23 cellular contexts compared by ENCODE assay signal in the genomic region with DNA sequence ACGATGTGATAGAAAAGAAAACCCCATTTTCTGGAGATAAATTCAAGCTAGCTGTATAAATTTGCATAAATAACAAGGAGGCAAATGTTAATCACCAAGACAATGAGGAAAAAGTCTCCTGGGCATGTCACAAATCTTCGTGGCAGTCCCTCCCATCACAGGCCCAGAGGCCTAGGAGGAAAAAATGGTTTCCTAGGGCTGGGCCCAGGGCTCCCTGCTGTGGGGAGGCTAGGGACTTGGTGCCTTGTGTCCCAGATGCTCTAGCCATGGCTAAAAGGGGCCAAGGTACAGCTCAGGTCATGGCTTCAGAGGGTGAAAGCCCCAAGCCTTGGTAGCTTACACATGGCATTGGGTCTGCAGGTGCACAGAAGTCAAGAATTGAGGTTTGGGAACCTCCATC.
"Had no signal": no experiment of that assay in that cellular context is flagged by ENCODE, and none has a peak within 500 bp of the region (broad histone marks: within the 10 kb centered on the region; RNA-seq: fewer than 3 reads in every experiment).

No MANE protein-coding gene starts in this region.

- H3K4me1 Mint-ChIP-seq: T-helper 17 cell had no signal

- H3K36me3 ChIP-seq: breast epithelium had no signal

- H3K4me3 ChIP-seq: breast epithelium had no signal

- ATAC-seq: activated T-cell treated with anti-CD3 and anti-CD28 coated beads, Interleukin-2, amount 50 U/mL, for 4 hours; WTC11 had no signal

- DNase-seq: activated CD4-positive, alpha-beta T cell treated with anti-CD3 and anti-CD28 coated beads for 48 hours; activated CD4-positive, alpha-beta T cell treated with anti-CD3 and anti-CD28 coated beads, Interleukin-2, amount 50 U/mL, for 4 hours; activated CD4-positive, CD25-positive, alpha-beta regulatory T cell treated with anti-CD3 and anti-CD28 coated beads, Interleukin-2, amount 50 U/mL, for 72 hours; activated CD8-positive, alpha-beta memory T cell treated with anti-CD3 and anti-CD28 coated beads for 24 hours; activated gamma-delta T cell; activated naive CD4-positive, alpha-beta T cell treated with anti-CD3 and anti-CD28 coated beads for 36 hours; activated naive CD8-positive, alpha-beta T cell treated with anti-CD3 and anti-CD28 coated beads, Interleukin-2, amount 10 ng/mL, durations not matched to agents 7 days and 5 days; activated T-cell treated with anti-CD3 and anti-CD28 coated beads, Interleukin-2, amount 50 U/mL, for 4 hours; aorta; caudate nucleus; Karpas-422; MM.1S; NCI-H1105; NCI-H1436; NCI-H187; NCI-H2081; NCI-H446; NCI-H524; SIG-M5; T-helper 17 cell; T-helper 9 cell had no signal

- H3K27me3 ChIP-seq: breast epithelium had no signal

- H3K27ac Mint-ChIP-seq: T-helper 17 cell, WTC11 had no signal

- H3K4me3 Mint-ChIP-seq: activated naive CD4-positive, alpha-beta T cell treated with anti-CD3 and anti-CD28 coated beads for 36 hours; activated T-cell treated with anti-CD3 and anti-CD28 coated beads, Interleukin-2, amount 50 U/mL, for 4 hours; T-helper 17 cell; WTC11 had no signal

- H3K4me1 ChIP-seq: breast epithelium had no signal

- H3K27me3 Mint-ChIP-seq: activated naive CD8-positive, alpha-beta T cell treated with anti-CD3 and anti-CD28 coated beads, Interleukin-2, amount 10 ng/mL, durations not matched to agents 7 days and 5 days; T-helper 17 cell had no signal

- H3K27ac ChIP-seq: breast epithelium had no signal
